Comparison of ENCODE assay signal across 9 cellular contexts in the genomic region with DNA sequence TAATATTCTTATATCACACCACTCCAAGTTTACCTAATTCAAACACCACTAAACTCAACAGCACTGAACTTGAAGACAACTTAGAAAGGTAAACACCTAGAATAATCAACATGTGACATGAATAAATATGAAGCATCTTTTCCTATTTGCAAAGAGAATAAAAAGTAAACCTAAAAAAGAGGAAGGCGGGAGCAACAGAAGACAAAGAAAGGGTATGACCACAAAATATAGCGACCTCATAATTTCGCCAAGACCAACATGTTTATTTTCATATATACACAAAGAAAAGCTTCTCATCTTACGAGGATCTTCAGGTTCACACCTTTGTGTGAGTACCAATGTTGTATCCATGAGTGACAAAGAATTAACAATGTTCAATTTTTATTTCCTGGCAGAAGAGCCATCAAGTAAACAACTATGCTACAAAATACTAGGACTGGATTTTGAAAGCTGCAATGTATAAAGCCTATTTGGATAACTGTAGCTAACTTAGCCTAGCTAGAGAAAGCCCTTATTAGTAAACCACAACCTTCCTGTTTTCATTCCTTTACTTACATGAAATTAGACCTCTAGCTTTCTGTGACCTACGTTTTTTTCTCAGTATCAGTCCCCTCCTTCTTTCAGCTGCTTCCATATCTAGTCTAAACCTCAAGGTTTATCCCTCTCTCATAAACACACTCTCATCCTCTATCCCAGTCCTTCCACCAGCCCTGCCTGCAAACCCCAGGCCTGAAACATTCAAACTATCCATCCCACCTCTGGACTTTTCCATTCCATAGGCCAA. TPM values are rescaled to one million over a fixed set of nuclear protein-coding genes. Genes with fewer than 3 reads are reported as not detected.
A peak's percentile ranks its signal among the peaks of the same experiment; 100 is the strongest.
DNase-seq lines count a peak whose midpoint lies in the region; ATAC-seq and TF ChIP-seq lines count a peak whose summit lies in the region.
"Had no signal": no experiment of that assay in that cellular context is flagged by ENCODE, and none has a peak within 500 bp of the region (broad histone marks: within the 10 kb centered on the region; RNA-seq: fewer than 3 reads in every experiment).

No MANE protein-coding gene starts in this region.

- DNase-seq in NOMO-1 treated with DMSO at 0.1 percent for 48 hours (lab: John Stamatoyannopoulos, UW; ENCODE audit: unreplicated experiment) = peak; percentile 61
- no peak for DNase-seq in mucosa of descending colon
- no peak for DNase-seq in endothelial cell (ENCODE audit: low spot score)
- DNase-seq in medulla oblongata (ENCODE audit: extremely low spot score) = no peak
- DNase-seq in UCSD-AML1 (lab: John Stamatoyannopoulos, UW; ENCODE audit: unreplicated experiment) = no peak
- no peak for DNase-seq in thyroid gland
- DNase-seq: foreskin melanocyte had no signal

- TF ChIP-seq CTCF in mucosa of descending colon (IDR thresholded peaks at IDR 0.05) (no peak), endothelial cell (IDR thresholded peaks at IDR 0.05; ENCODE audit: unreplicated experiment) (no peak), thyroid gland (IDR thresholded peaks at IDR 0.05) (no peak)

- H3K4me1 ChIP-seq in mucosa of descending colon (ENCODE audit: low read depth) = peaks cover 43% of the 10 kb centered on the region
- peaks cover 13 to 14% of the 10 kb centered on the region in 2 donors for H3K4me1 ChIP-seq in thyroid gland

- ATAC-seq in GM18858 (IDR thresholded peaks at IDR 0.05; ENCODE audit: unreplicated experiment) (peak; percentile 43), HG02759 (IDR thresholded peaks at IDR 0.05; ENCODE audit: unreplicated experiment) (peak; percentile 47), mucosa of descending colon (peak; percentile 21)

- no peaks in the 10 kb centered on the region for H3K9me3 Mint-ChIP-seq in endothelial cell (ENCODE audit: unreplicated experiment)

- no peaks in the 10 kb centered on the region for H3K27me3 Mint-ChIP-seq in endothelial cell (ENCODE audit: unreplicated experiment)

- peaks cover 8% of the 10 kb centered on the region for H3K36me3 Mint-ChIP-seq in endothelial cell (ENCODE audit: low read depth, unreplicated experiment)

- no peak overlapping the region for H3K27ac Mint-ChIP-seq in endothelial cell (ENCODE audit: unreplicated experiment)

- TF ChIP-seq POLR2A in thyroid gland (IDR thresholded peaks at IDR 0.05) = no peak

- peaks cover 10% of the 10 kb centered on the region for H3K4me1 Mint-ChIP-seq in endothelial cell (ENCODE audit: unreplicated experiment)

- no peak overlapping the region for H3K4me3 ChIP-seq in mucosa of descending colon
- H3K4me3 ChIP-seq in thyroid gland (replicated peaks in 1 of 3) = no peak overlapping the region

- WGBS in thyroid gland, 2 donors = 84 to 87% methylated on average over 5 of the region's 5 CpGs

- H3K27ac ChIP-seq in thyroid gland = no peak overlapping the region

- no peaks in the 10 kb centered on the region for H3K27me3 ChIP-seq in thyroid gland

- intact Hi-C loops in mucosa of descending colon (cut with DNase I, micrococcal nuclease) = no loop called here
- intact Hi-C loops in thyroid gland (cut with DNase I) = no loop called here

- no peaks in the 10 kb centered on the region for H3K36me3 ChIP-seq in mucosa of descending colon (ENCODE audit: low read depth)
- H3K36me3 ChIP-seq in thyroid gland = no peaks in the 10 kb centered on the region

- no peak overlapping the region for H3K4me3 Mint-ChIP-seq in endothelial cell (ENCODE audit: unreplicated experiment)

- H3K9me3 ChIP-seq in mucosa of descending colon = no peaks in the 10 kb centered on the region
- H3K9me3 ChIP-seq in thyroid gland = no peaks in the 10 kb centered on the region

RNA-seq across cellular contexts. Expression of a gene that starts 21.3 kb away (rescaled TPM):
- 10 to 100 TPM in 2 of 3 donors, 1 to 10 TPM in 1; 8.7 to 14.6 (median 10.8) TPM for total RNA-seq in mucosa of descending colon
- 35.4 TPM for total RNA-seq in endothelial cell (ENCODE audit: unreplicated experiment)
- 10 to 100 TPM; 14.4 to 25.4 (median 20.9) TPM for total RNA-seq in thyroid gland

RNA-seq across cellular contexts. Expression of a gene that starts 31.7 kb away (rescaled TPM):
- 10 to 100 TPM; 24.1 to 36.5 (median 28.3) TPM for total RNA-seq in mucosa of descending colon
- 15.0 TPM for total RNA-seq in endothelial cell (ENCODE audit: unreplicated experiment)
- 10 to 100 TPM; 23.7 to 31.5 (median 26.8) TPM for total RNA-seq in thyroid gland
